In genomic region chr22:37933711-37934376, GRCh38 we compare ENCODE assay signal across 1 cellular context.
TF ChIP-seq lines count a peak whose summit lies in the region.

No MANE protein-coding gene starts in this region.

TF ChIP-seq in GM12878, 131 proteins besides CTCF, POLR2A, EP300 and RAD21 (continued from another document):
- TF ChIP-seq PRDM15 (CRISPR knock-in tag; IDR thresholded peaks at IDR 0.05) = no peak
- no peak for TF ChIP-seq HCFC1 (IDR thresholded peaks at IDR 0.05; ENCODE audit: low read length)
- peak; percentile 84 for TF ChIP-seq SMC3 (IDR thresholded peaks at IDR 0.05; ENCODE audit: borderline replicate concordance, low read length)
- no peak for TF ChIP-seq GABPA (IDR thresholded peaks at IDR 0.05; ENCODE audit: low read depth)
- TF ChIP-seq ATF2 (IDR thresholded peaks at IDR 0.05; ENCODE audit: low read length) = no peak
- 0 out of 2 replicates have a peak, but pooled peaks have one; percentile 41 for TF ChIP-seq JUND (IDR thresholded peaks at IDR 0.05; ENCODE audit: low read depth, low read length)
- TF ChIP-seq CBX3 (IDR thresholded peaks at IDR 0.05; ENCODE audit: borderline replicate concordance, low read depth) = no peak
- no peak for TF ChIP-seq YBX1 (IDR thresholded peaks at IDR 0.05)
- TF ChIP-seq POU2F2 (IDR thresholded peaks at IDR 0.05; ENCODE audit: borderline replicate concordance, low read depth, low read length) = no peak
- peak in 1 of 2 experiments; percentile 44; a peak in 2 of 4 replicates for TF ChIP-seq BHLHE40 (IDR thresholded peaks at IDR 0.05; ENCODE audit: borderline replicate concordance in 1 of 2, low read depth in 2 of 2, low read length in 1 of 2)
- TF ChIP-seq RB1 (IDR thresholded peaks at IDR 0.05; ENCODE audit: borderline replicate concordance) = peak; percentile 38; the same call in 1 of the 2 replicates
- no peak for TF ChIP-seq ZNF274 (IDR thresholded peaks at IDR 0.05; ENCODE audit: insufficient read depth, insufficient read length)
- no peak for TF ChIP-seq FOXK2 (IDR thresholded peaks at IDR 0.05)
- TF ChIP-seq RAD51 (IDR thresholded peaks at IDR 0.05) = no peak
- no peak for TF ChIP-seq BRCA1 (IDR thresholded peaks at IDR 0.05; ENCODE audit: low read depth, low read length)
- peak; percentile 40 for TF ChIP-seq RELA (IDR thresholded peaks at IDR 0.05; ENCODE audit: borderline replicate concordance, partially characterized antibody)
- TF ChIP-seq ZBTB11 (CRISPR knock-in tag; IDR thresholded peaks at IDR 0.05) = no peak
- no peak for TF ChIP-seq USF1 (IDR thresholded peaks at IDR 0.05; ENCODE audit: borderline replicate concordance, extremely low read length, insufficient read depth, low read depth, low read length)
- no peak for TF ChIP-seq NFXL1 (IDR thresholded peaks at IDR 0.05; ENCODE audit: borderline replicate concordance)
- TF ChIP-seq MYB (IDR thresholded peaks at IDR 0.05; ENCODE audit: borderline replicate concordance, low read depth, low read length) = no peak
- TF ChIP-seq SMAD5 (IDR thresholded peaks at IDR 0.05; ENCODE audit: low read depth) = no peak
- no peak for TF ChIP-seq CREB1 (IDR thresholded peaks at IDR 0.05; ENCODE audit: low read depth)
